In the genomic region with DNA sequence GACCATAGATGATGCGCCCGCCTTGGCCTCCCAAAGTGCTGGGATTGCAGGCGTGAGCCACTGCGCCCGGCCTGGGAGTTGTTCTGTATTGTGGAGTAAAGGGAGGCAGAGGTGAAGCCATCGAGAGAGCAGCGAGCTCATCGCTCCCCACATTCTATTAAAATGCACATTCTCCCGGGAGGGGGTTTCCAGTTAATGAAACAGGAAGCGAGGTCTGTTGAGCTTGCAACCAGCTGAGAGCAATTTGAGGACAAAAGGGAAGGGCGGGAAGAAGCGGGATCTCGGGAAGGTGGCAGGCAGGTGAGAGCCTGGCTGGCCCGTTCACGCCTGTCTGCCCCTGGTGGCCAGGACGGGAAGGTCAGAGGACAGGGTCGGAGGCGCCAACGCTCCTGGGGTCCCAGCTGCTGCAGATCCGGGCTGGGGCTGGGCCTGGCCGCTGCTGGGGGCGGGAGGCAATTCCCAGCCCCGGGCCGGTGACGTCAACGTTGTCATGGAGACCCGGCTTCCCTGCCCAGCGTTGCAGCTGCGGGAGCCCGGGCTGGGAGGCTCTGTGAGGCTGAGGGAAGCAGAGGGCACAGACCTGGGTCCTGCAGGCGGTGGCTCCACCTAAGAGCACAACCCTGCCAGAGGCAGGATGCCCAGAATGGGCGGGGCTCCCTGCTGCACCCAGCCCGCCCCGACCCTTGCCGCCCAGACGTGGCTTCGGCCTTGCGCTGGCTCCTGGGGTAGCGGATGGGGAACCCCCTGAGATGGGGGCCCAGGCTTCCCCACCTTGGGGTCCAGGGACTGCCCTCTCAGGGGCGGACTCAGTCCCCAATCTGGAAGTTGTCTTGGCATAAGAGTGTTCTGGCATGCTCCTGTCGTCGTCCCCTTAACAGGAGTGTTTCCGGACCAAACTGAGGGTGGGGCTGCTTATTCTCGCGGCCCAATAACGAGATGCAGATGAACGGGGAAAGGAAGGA, we compare ENCODE assay signal across 8 cellular contexts. TPM values are rescaled to one million over a fixed set of nuclear protein-coding genes. Genes with fewer than 3 reads are reported as not detected.
DNase-seq lines count a peak whose midpoint lies in the region; ATAC-seq and TF ChIP-seq lines count a peak whose summit lies in the region.

No MANE protein-coding gene starts in this region.

- peak overlapping the region; percentile 68 for H3K4me3 Mint-ChIP-seq in activated T-cell treated with anti-CD3 and anti-CD28 coated beads, Interleukin-2, amount 50 U/mL, for 24 hours

- no peaks in the 10 kb centered on the region for H3K36me3 Mint-ChIP-seq in activated T-cell treated with anti-CD3 and anti-CD28 coated beads, Interleukin-2, amount 50 U/mL, for 24 hours (ENCODE audit: low read depth)

- peaks cover 13% of the 10 kb centered on the region for H3K4me1 Mint-ChIP-seq in activated T-cell treated with anti-CD3 and anti-CD28 coated beads, Interleukin-2, amount 50 U/mL, for 24 hours (ENCODE audit: low read depth)

- H3K4me3 ChIP-seq in AG10803 (ENCODE audit: low read length), result peak overlapping the region; percentile 53
- H3K4me3 ChIP-seq in esophagus muscularis mucosa, result peak overlapping the region; percentile 52 to 58 (median 52)
- peak overlapping the region; percentile 28 for H3K4me3 ChIP-seq in mucosa of stomach (ENCODE audit: low read length)

- ATAC-seq in HG03442 (IDR thresholded peaks at IDR 0.05; ENCODE audit: unreplicated experiment), result peak; percentile 79

- H3K4me1 ChIP-seq in esophagus muscularis mucosa (peaks cover 12 to 16% (median 15%) of the 10 kb centered on the region in 4 donors), mucosa of stomach (ENCODE audit: control insufficient read depth, insufficient read depth, low read length) (peaks cover 12% of the 10 kb centered on the region)

- H3K36me3 ChIP-seq in esophagus muscularis mucosa (no peaks in the 10 kb centered on the region), mucosa of stomach (ENCODE audit: control insufficient read depth, insufficient read depth, low read length) (no peaks in the 10 kb centered on the region)

- H3K27ac ChIP-seq in esophagus muscularis mucosa (replicated peaks in 1 of 4), result peak overlapping the region; percentile 58 to 72 (median 60)

- 13% methylated on average over 19 of the region's 47 CpGs for WGBS in esophagus muscularis mucosa

- DNase-seq in AG10803 (ENCODE audit: low read depth) (peak; percentile 56), NCI-H748 treated with DMSO at 0.1 percent for 48 hours (lab: John Stamatoyannopoulos, UW) (peak; percentile 86), esophagus muscularis mucosa (ENCODE audit: extremely low spot score) (no peak)
- peak; percentile 73 for DNase-seq in activated T-cell treated with anti-CD3 and anti-CD28 coated beads, Interleukin-2, amount 50 U/mL, for 24 hours
- DNase-seq in stimulated activated CD8-positive, alpha-beta memory T cell treated with anti-CD3 and anti-CD28 coated beads, Interleukin-7, amount 100 ng/mL, for 48 hours (ENCODE audit: extremely low read depth in 1 of 2, low read depth in 1 of 2), result peak; percentile 23 to 30

- peak overlapping the region; percentile 74 for H3K27ac Mint-ChIP-seq in activated T-cell treated with anti-CD3 and anti-CD28 coated beads, Interleukin-2, amount 50 U/mL, for 24 hours

- intact Hi-C loops in esophagus muscularis mucosa (cut with DNase I), result loop anchor here (10.0 kb wide), 1 partner anchor 696 kb away; a partner anchor contains a TSS

- TF ChIP-seq POLR2A in GM19193 (IDR thresholded peaks at IDR 0.05; ENCODE audit: extremely low read depth, insufficient read depth, insufficient read length) (peak; percentile 37), esophagus muscularis mucosa (IDR thresholded peaks at IDR 0.05; ENCODE audit: low read depth) (no peak)

- peak overlapping the region; percentile 45 for H3K9ac ChIP-seq in mucosa of stomach (ENCODE audit: low read length)

- H3K27me3 ChIP-seq in esophagus muscularis mucosa (no peaks in the 10 kb centered on the region), mucosa of stomach (ENCODE audit: control insufficient read depth, insufficient read depth, low read length) (no peaks in the 10 kb centered on the region)

- H3K9me3 ChIP-seq in esophagus muscularis mucosa, result no peaks in the 10 kb centered on the region
- no peaks in the 10 kb centered on the region for H3K9me3 ChIP-seq in mucosa of stomach (ENCODE audit: control insufficient read depth, low read length)

- TF ChIP-seq CTCF in AG10803 (conservative IDR thresholded peaks at IDR 0.05; ENCODE audit: low read length), result peak; percentile 48
- TF ChIP-seq CTCF in esophagus muscularis mucosa (IDR thresholded peaks at IDR 0.05), result peak; percentile 23 to 64 (median 38)

- TF ChIP-seq EP300 in esophagus muscularis mucosa (IDR thresholded peaks at IDR 0.05), result no peak

- no peaks in the 10 kb centered on the region for H3K9me3 Mint-ChIP-seq in activated T-cell treated with anti-CD3 and anti-CD28 coated beads, Interleukin-2, amount 50 U/mL, for 24 hours

- no peaks in the 10 kb centered on the region for H3K27me3 Mint-ChIP-seq in activated T-cell treated with anti-CD3 and anti-CD28 coated beads, Interleukin-2, amount 50 U/mL, for 24 hours

RNA-seq across cellular contexts. Expression of a gene that starts 48.7 kb away (rescaled TPM):
- total RNA-seq in esophagus muscularis mucosa, result 10 to 100 TPM in 2 of 4 donors, 1 to 10 TPM in 2; 7.1 to 11.3 (median 9.9) TPM
